ENCODE assay signal across 25 cellular contexts in genomic region chr12:132139912-132140311, GRCh38. TPM values are rescaled to one million over a fixed set of nuclear protein-coding genes. Genes with fewer than 3 reads are reported as not detected.
DNase-seq lines count a peak whose midpoint lies in the region; ATAC-seq, FAIRE-seq and TF ChIP-seq lines count a peak whose summit lies in the region.
"Had no signal": no experiment of that assay in that cellular context is flagged by ENCODE, and none has a peak within 500 bp of the region (broad histone marks: within the 10 kb centered on the region; RNA-seq: fewer than 3 reads in every experiment).

No MANE protein-coding gene starts in this region.

- DNase-seq in activated effector memory CD4-positive, alpha-beta T cell treated with anti-CD3 and anti-CD28 coated beads, Interleukin-2, amount 50 U/mL, for 16 hours: peak; percentile 62
- DNase-seq in activated effector memory CD4-positive, alpha-beta T cell treated with Interleukin-2 at 50 U/mL for 16 hours: no peak
- DNase-seq in astrocyte (ENCODE audit: low read depth) (no peak), right lobe of liver (peak in 2 of 3 donors; percentile 16 to 43), upper lobe of left lung (peak; percentile 17 to 84), spleen (no peak), cerebellar cortex (ENCODE audit: low spot score) (no peak), Kasumi-1 (lab: John Stamatoyannopoulos, UW) (no peak)
- DNase-seq: CD4-positive, alpha-beta T cell; COR-L47; DMS 273 treated with DMSO at 0.1 percent for 48 hours; DND-41; H7; KG1; NCI-H1105; NCI-H146; NCI-H2081; NCI-H2171; NCI-H345; NCI-H524 treated with DMSO at 0.1 percent for 48 hours; NCI-H82; SIG-M5 had no signal

- H3K27ac Mint-ChIP-seq in astrocyte (ENCODE audit: unreplicated experiment): peak overlapping the region; percentile 41
- H3K27ac Mint-ChIP-seq: CD4-positive, alpha-beta T cell had no signal

- no peaks in the 10 kb centered on the region for H3K9me3 ChIP-seq in astrocyte (ENCODE audit: insufficient read depth, low read depth, low read length)
- no peaks in the 10 kb centered on the region for H3K9me3 ChIP-seq in right lobe of liver
- H3K9me3 ChIP-seq in upper lobe of left lung: no peaks in the 10 kb centered on the region
- H3K9me3 ChIP-seq in spleen: no peaks in the 10 kb centered on the region

- peaks cover 20% of the 10 kb centered on the region for H4K20me1 ChIP-seq in astrocyte (ENCODE audit: insufficient read depth, low read length)

- no peak overlapping the region for H3K4me3 ChIP-seq in astrocyte (ENCODE audit: insufficient read depth, low read depth, low read length)
- no peak overlapping the region for H3K4me3 ChIP-seq in right lobe of liver
- H3K4me3 ChIP-seq in upper lobe of left lung: no peak overlapping the region
- H3K4me3 ChIP-seq in spleen: no peak overlapping the region

- H3K4me3 Mint-ChIP-seq in astrocyte (ENCODE audit: unreplicated experiment): no peak overlapping the region

- 91% methylated on average over 9 of the region's 27 CpGs for WGBS in right lobe of liver (ENCODE audit: insufficient coverage, low coverage, low lambda C conversion rate, missing lambda C conversion rate)
- WGBS in upper lobe of left lung, 2 donors: 96 to 99% methylated on average over 14 to 27 of the region's 27 CpGs
- WGBS in spleen, 5 donors: 94 to 96% (median 95%) methylated on average over 19 to 27 of the region's 27 CpGs

- no peak for TF ChIP-seq EP300 in upper lobe of left lung (IDR thresholded peaks at IDR 0.05)

- FAIRE-seq in astrocyte (lab: Jason Lieb, UNC): no peak
- FAIRE-seq: A204.1, GM12891 had no signal

- H3K79me2 ChIP-seq in astrocyte (ENCODE audit: insufficient read depth, low read length): peaks cover 28% of the 10 kb centered on the region

- TF ChIP-seq POLR2A in right lobe of liver (IDR thresholded peaks at IDR 0.05): no peak
- TF ChIP-seq POLR2A in upper lobe of left lung (IDR thresholded peaks at IDR 0.05): no peak
- TF ChIP-seq POLR2A in spleen (IDR thresholded peaks at IDR 0.05): no peak

- H3K27me3 ChIP-seq in astrocyte (ENCODE audit: insufficient read depth, low read length): no peaks in the 10 kb centered on the region
- no peaks in the 10 kb centered on the region for H3K27me3 ChIP-seq in right lobe of liver
- no peaks in the 10 kb centered on the region for H3K27me3 ChIP-seq in upper lobe of left lung
- H3K27me3 ChIP-seq in spleen (replicated peaks in 1 of 7): no peaks in the 10 kb centered on the region

- H3K9me3 Mint-ChIP-seq in astrocyte (ENCODE audit: unreplicated experiment): no peaks in the 10 kb centered on the region
- H3K9me3 Mint-ChIP-seq: CD4-positive, alpha-beta T cell had no signal

- H3K36me3 ChIP-seq in astrocyte (ENCODE audit: insufficient read depth, low read length) (peaks cover 5% of the 10 kb centered on the region), right lobe of liver (peaks cover 0 to 32% (median 4%) of the 10 kb centered on the region in 4 donors), upper lobe of left lung (peaks cover 7 to 48% (median 39%) of the 10 kb centered on the region in 4 donors), spleen (peaks cover 0 to 53% (median 43%) of the 10 kb centered on the region in 6 donors)

- no peak overlapping the region for H3K27ac ChIP-seq in astrocyte (ENCODE audit: low read depth, low read length)
- no peak overlapping the region for H3K27ac ChIP-seq in right lobe of liver
- H3K27ac ChIP-seq in upper lobe of left lung: no peak overlapping the region
- no peak overlapping the region for H3K27ac ChIP-seq in spleen

- H3K4me1 ChIP-seq in astrocyte (ENCODE audit: insufficient read depth, low read length) (peaks cover 15% of the 10 kb centered on the region), right lobe of liver (peaks cover 0 to 8% (median 1%) of the 10 kb centered on the region in 4 donors), upper lobe of left lung (peaks cover 15 to 24% (median 15%) of the 10 kb centered on the region in 4 donors), spleen (peaks cover 14 to 27% (median 23%) of the 10 kb centered on the region in 6 donors)

- ATAC-seq in right lobe of liver (no peak), upper lobe of left lung (ENCODE audit: low FRiP score in 2 of 2) (no peak)
- ATAC-seq: Panc1 had no signal

- H3K9ac ChIP-seq in astrocyte (ENCODE audit: low read length): no peak overlapping the region

- peaks cover 11% of the 10 kb centered on the region for H3K4me1 Mint-ChIP-seq in astrocyte (ENCODE audit: low read depth, unreplicated experiment)

- TF ChIP-seq CTCF in astrocyte (IDR thresholded peaks at IDR 0.05; ENCODE audit: insufficient read depth, low read depth, low read length): no peak
- TF ChIP-seq CTCF in right lobe of liver (IDR thresholded peaks at IDR 0.05): no peak
- no peak for TF ChIP-seq CTCF in upper lobe of left lung (IDR thresholded peaks at IDR 0.05)
- TF ChIP-seq CTCF in spleen (IDR thresholded peaks at IDR 0.05 in 8 of 11, conservative IDR thresholded peaks at IDR 0.05 in 3 of 11): no peak

- no peaks in the 10 kb centered on the region for H3K27me3 Mint-ChIP-seq in astrocyte (ENCODE audit: low read depth, unreplicated experiment)
- H3K27me3 Mint-ChIP-seq: CD4-positive, alpha-beta T cell had no signal

- intact Hi-C loops in right lobe of liver (cut with DNase I) (no loop called here), spleen (cut with DNase I; ENCODE audit: low total_unique reads) (no loop called here)

- no peak overlapping the region for H3K4me2 ChIP-seq in astrocyte (ENCODE audit: low read length)

- no peak overlapping the region for H2AFZ ChIP-seq in astrocyte (ENCODE audit: low read depth, low read length)

- peaks cover 4% of the 10 kb centered on the region for H3K36me3 Mint-ChIP-seq in astrocyte (ENCODE audit: low read depth, unreplicated experiment)

RNA-seq across cellular contexts. Expression of gene DDX51, which starts 4.2 kb away (rescaled TPM):
- 8.2 and 10.2 TPM in 2 replicates for total RNA-seq in astrocyte
- 1 to 10 TPM; 4.2 to 9.0 (median 5.2) TPM for total RNA-seq in right lobe of liver
- total RNA-seq in upper lobe of left lung: 10 to 100 TPM in 5 of 6 donors, 1 to 10 TPM in 1; 8.7 to 23.5 (median 19.2) TPM
- 10 to 100 TPM; 17.8 to 31.6 (median 19.4) TPM for total RNA-seq in spleen
- polyA plus RNA-seq in spleen: 10 to 100 TPM; 16.9 to 36.0 (median 19.5) TPM

RNA-seq across cellular contexts. Expression of gene NOC4L, which starts 4.3 kb away (rescaled TPM):
- 15.7 and 16.5 TPM in 2 replicates for total RNA-seq in astrocyte
- total RNA-seq in right lobe of liver: 1 to 10 TPM; 7.4 to 9.7 (median 8.3) TPM
- total RNA-seq in upper lobe of left lung: 10 to 100 TPM in 5 of 6 donors, 1 to 10 TPM in 1; 7.4 to 22.4 (median 19.2) TPM
- 10 to 100 TPM in 6 of 7 donors, 1 to 10 TPM in 1; 8.3 to 18.7 (median 14.6) TPM for total RNA-seq in spleen
- polyA plus RNA-seq in spleen: 10 to 100 TPM; 25.2 to 38.6 (median 33.1) TPM

Comparison
In these comparisons a context has a peak if more than half of its experiments do, and no peak if none do; other contexts are left out.
1. DNase-seq: peak in activated effector memory CD4-positive, alpha-beta T cell treated with anti-CD3 and anti-CD28 coated beads, Interleukin-2, amount 50 U/mL, for 16 hours (single experiment), right lobe of liver (2 of 3) and upper lobe of left lung (2 of 2); none in activated effector memory CD4-positive, alpha-beta T cell treated with Interleukin-2 at 50 U/mL for 16 hours (single experiment), astrocyte (single experiment), spleen (single experiment), cerebellar cortex (single experiment) and Kasumi-1 (0 of 2).